10 cellular contexts compared by ENCODE assay signal in genomic region chr7:3399858-3400257, GRCh38.
A peak's percentile ranks its signal among the peaks of the same experiment; 100 is the strongest.
DNase-seq lines count a peak whose midpoint lies in the region; ATAC-seq and TF ChIP-seq lines count a peak whose summit lies in the region.
"Had no signal": no experiment of that assay in that cellular context is flagged by ENCODE, and none has a peak within 500 bp of the region (broad histone marks: within the 10 kb centered on the region; RNA-seq: fewer than 3 reads in every experiment).

No MANE protein-coding gene starts in this region.

- intact Hi-C loops in sciatic nerve (cut with DNase I), result no loop called here

- TF ChIP-seq CTCF in C4-2B (conservative IDR thresholded peaks at IDR 0.05), result peak; percentile 58

- DNase-seq in HCEC 1CT (peak; percentile 41), SKM-1 (lab: John Stamatoyannopoulos, UW; ENCODE audit: unreplicated experiment) (peak; percentile 35), iPS-NIHi7 (ENCODE audit: extremely low spot score) (peak; percentile 83), sciatic nerve (ENCODE audit: low spot score) (no peak), NCI-H1048 (lab: John Stamatoyannopoulos, UW) (no peak), DMS153 (lab: John Stamatoyannopoulos, UW) (no peak), mucosa of gallbladder (ENCODE audit: low spot score) (no peak)
- DNase-seq: transverse colon had no signal

- no peak overlapping the region for H3K27ac ChIP-seq in C4-2B
- H3K27ac ChIP-seq: coronary artery, transverse colon had no signal

- ATAC-seq in sciatic nerve, result no peak

Comparison
In these comparisons a context has a peak if more than half of its experiments do, and no peak if none do; other contexts are left out.
1. DNase-seq: peak in HCEC 1CT (single experiment), SKM-1 (single experiment) and iPS-NIHi7 (single experiment); none in sciatic nerve (single experiment), NCI-H1048 (single experiment), DMS153 (single experiment) and mucosa of gallbladder (single experiment).